1 cellular context compared by ENCODE assay signal in the genomic region with DNA sequence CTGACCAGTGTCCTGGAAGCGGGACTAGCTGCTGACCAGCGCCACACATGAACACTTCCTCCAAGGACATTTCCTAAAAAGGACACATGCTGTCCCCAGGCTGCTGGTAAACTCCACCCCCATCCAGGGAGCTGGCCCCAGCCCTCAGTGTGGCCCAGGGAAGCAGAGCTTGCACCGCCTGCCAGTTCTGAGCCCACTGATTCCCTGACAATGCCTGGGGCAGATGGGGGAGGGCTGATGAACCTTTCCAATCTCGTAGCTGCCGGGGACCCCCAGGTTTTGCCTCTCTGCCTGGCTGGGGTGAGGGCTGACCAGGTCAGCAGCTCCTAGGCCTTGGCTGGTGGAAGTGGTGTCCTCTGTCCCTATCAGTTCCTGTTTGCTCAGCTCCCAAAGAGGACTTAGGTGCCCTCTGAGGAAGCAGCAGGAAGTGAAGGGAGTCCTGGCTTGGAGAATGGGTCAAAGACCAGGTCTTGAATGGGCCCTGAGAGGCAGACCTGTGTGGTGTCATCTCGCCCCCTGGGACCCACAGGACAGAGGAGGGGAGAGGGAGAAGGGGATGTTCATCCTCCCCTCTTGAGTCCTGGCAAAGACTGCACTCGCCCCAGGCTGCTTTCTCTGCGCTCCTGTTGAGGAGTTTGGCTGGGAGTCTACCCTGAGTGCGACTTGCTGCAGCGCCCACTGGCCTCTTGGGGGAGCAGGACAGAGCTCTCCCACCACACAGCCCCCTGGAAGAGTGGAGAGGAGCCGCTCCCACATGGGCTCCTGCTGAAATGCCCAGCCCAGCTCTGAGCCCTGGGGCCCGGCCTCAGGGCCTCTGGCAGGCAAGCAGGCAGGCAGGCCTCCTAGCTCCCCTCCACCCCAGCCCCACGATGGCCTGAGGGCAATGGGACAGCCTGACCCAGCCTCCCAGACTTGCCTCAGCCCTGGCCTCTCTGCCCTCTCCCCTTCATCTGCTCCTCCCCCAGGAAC.
TF ChIP-seq lines count a peak whose summit lies in the region.

No MANE protein-coding gene starts in this region.

TF ChIP-seq in IMR-90, 13 proteins besides CTCF, POLR2A, EP300 and RAD21:
- TF ChIP-seq SMC3 (IDR thresholded peaks at IDR 0.05; ENCODE audit: low read depth, low read length) (no peak), BHLHE40 (IDR thresholded peaks at IDR 0.05; ENCODE audit: low read depth, low read length) (no peak), CHD1 (IDR thresholded peaks at IDR 0.05; ENCODE audit: low read depth, low read length) (no peak), MAZ (IDR thresholded peaks at IDR 0.05; ENCODE audit: borderline replicate concordance, low read depth, low read length) (no peak), RFX5 (IDR thresholded peaks at IDR 0.05; ENCODE audit: low read depth, low read length) (no peak), NFE2L2 (IDR thresholded peaks at IDR 0.05; ENCODE audit: low read depth, low read length) (no peak)
- TF ChIP-seq, protein P1, sequence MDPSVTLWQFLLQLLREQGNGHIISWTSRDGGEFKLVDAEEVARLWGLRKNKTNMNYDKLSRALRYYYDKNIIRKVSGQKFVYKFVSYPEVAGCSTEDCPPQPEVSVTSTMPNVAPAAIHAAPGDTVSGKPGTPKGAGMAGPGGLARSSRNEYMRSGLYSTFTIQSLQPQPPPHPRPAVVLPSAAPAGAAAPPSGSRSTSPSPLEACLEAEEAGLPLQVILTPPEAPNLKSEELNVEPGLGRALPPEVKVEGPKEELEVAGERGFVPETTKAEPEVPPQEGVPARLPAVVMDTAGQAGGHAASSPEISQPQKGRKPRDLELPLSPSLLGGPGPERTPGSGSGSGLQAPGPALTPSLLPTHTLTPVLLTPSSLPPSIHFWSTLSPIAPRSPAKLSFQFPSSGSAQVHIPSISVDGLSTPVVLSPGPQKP (IDR thresholded peaks at IDR 0.05; ENCODE audit: borderline replicate concordance, low read depth, low read length) = no peak
TF ChIP-seq in IMR-90: peak in this region for 0.
